Comparison of ENCODE assay signal across 17 cellular contexts in the genomic region with DNA sequence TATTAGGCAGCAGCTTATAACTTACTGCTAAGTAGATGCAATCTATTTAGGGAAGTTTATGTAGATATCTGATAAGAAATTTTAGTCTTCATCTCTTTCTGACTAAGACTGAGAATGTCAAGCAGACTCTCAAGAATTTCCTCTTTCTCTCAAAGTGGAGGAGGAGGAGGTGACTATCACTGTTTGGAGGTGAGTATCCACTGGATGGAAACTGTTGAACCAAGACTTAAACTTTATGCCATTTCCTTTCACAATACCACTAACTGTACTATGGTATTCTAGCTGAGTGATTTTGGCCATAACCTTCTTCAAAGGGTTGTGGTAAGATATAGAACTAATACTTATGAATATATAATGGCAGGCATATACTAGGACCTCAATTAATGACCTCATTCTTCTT.
DNase-seq lines count a peak whose midpoint lies in the region; ATAC-seq and TF ChIP-seq lines count a peak whose summit lies in the region.
"Had no signal": no experiment of that assay in that cellular context is flagged by ENCODE, and none has a peak within 500 bp of the region (broad histone marks: within the 10 kb centered on the region; RNA-seq: fewer than 3 reads in every experiment).

No MANE protein-coding gene starts in this region.

- no peaks in the 10 kb centered on the region for H3K27me3 ChIP-seq in brain microvascular endothelial cell (replicated peaks)
- H3K27me3 ChIP-seq: dorsolateral prefrontal cortex had no signal

- peaks cover 24% of the 10 kb centered on the region for H3K4me1 Mint-ChIP-seq in T-helper 2 cell treated with Interferon-gamma antibody and Interleukin-4, amounts not matched to agents 5 μg/mL and 100 μg/mL, for 36 hours (ENCODE audit: low read depth)

- peaks cover 21% of the 10 kb centered on the region for H3K9me3 Mint-ChIP-seq in T-helper 2 cell treated with Interferon-gamma antibody and Interleukin-4, amounts not matched to agents 5 μg/mL and 100 μg/mL, for 36 hours

- no peak for TF ChIP-seq CTCF in brain microvascular endothelial cell (IDR thresholded peaks at IDR 0.05; ENCODE audit: low read depth, low read length, missing control alignments)

- no peak overlapping the region for H3K4me3 Mint-ChIP-seq in T-helper 2 cell treated with Interferon-gamma antibody and Interleukin-4, amounts not matched to agents 5 μg/mL and 100 μg/mL, for 36 hours
- H3K4me3 Mint-ChIP-seq: CD4-positive, CD25-positive, alpha-beta regulatory T cell; IgD-negative memory B cell had no signal

- H3K27ac ChIP-seq in brain microvascular endothelial cell = no peak overlapping the region
- H3K27ac ChIP-seq: dorsolateral prefrontal cortex had no signal

- ATAC-seq in GM18502 (IDR thresholded peaks at IDR 0.05; ENCODE audit: poor library complexity, unreplicated experiment) (peak; percentile 84), GM21360 (IDR thresholded peaks at IDR 0.05; ENCODE audit: unreplicated experiment) (peak; percentile 85), HG03342 (IDR thresholded peaks at IDR 0.05; ENCODE audit: unreplicated experiment) (peak; percentile 76)

- no peak overlapping the region for H3K4me3 ChIP-seq in brain microvascular endothelial cell (ENCODE audit: low read depth, low read length)
- H3K4me3 ChIP-seq: dorsolateral prefrontal cortex had no signal

- in situ Hi-C loops in brain microvascular endothelial cell (cut with HindIII; ENCODE audit: low pct_ligation_motif_present, low sequenced_read_pairs) = no loop called here

- DNase-seq in T-helper 2 cell treated with Interferon-gamma antibody and Interleukin-4, amounts not matched to agents 5 μg/mL and 100 μg/mL, for 36 hours (ENCODE audit: low spot score) = peak; percentile 22
- DNase-seq in NCI-H446 treated with DMSO at 0.1 percent for 48 hours (lab: John Stamatoyannopoulos, UW) = no peak
- no peak for DNase-seq in brain microvascular endothelial cell
- DNase-seq in dermis blood vessel endothelial cell = no peak
- DNase-seq in NCI-H1417 treated with DMSO at 0.1 percent for 48 hours (lab: John Stamatoyannopoulos, UW) = no peak
- DNase-seq: amniotic stem cell; dorsolateral prefrontal cortex; NCI-H1930; NK-92 treated with Interleukin-12 subunit alpha and Interleukin-12 subunit beta, amount 100 ng/mL, for 24 hours; retina; stimulated activated CD4-positive, alpha-beta T cell treated with anti-CD3 and anti-CD28 coated beads, Interleukin-4, amount 100 ng/mL, for 4 hours; substantia nigra had no signal

- H3K36me3 ChIP-seq in brain microvascular endothelial cell (replicated peaks) = no peaks in the 10 kb centered on the region

- no peaks in the 10 kb centered on the region for H3K27me3 Mint-ChIP-seq in T-helper 2 cell treated with Interferon-gamma antibody and Interleukin-4, amounts not matched to agents 5 μg/mL and 100 μg/mL, for 36 hours (ENCODE audit: low read depth)
- H3K27me3 Mint-ChIP-seq: CD4-positive, CD25-positive, alpha-beta regulatory T cell had no signal

- H3K36me3 Mint-ChIP-seq in T-helper 2 cell treated with Interferon-gamma antibody and Interleukin-4, amounts not matched to agents 5 μg/mL and 100 μg/mL, for 36 hours (ENCODE audit: low read depth) = peaks cover 2% of the 10 kb centered on the region
- H3K36me3 Mint-ChIP-seq: CD4-positive, CD25-positive, alpha-beta regulatory T cell; IgD-negative memory B cell had no signal

- peak overlapping the region; percentile 47 for H3K27ac Mint-ChIP-seq in T-helper 2 cell treated with Interferon-gamma antibody and Interleukin-4, amounts not matched to agents 5 μg/mL and 100 μg/mL, for 36 hours
- H3K27ac Mint-ChIP-seq: CD4-positive, CD25-positive, alpha-beta regulatory T cell; IgD-negative memory B cell had no signal
